24 cellular contexts compared by ENCODE assay signal in genomic region chr3:44968447-44968858, GRCh38. TPM values are rescaled to one million over a fixed set of nuclear protein-coding genes. Genes with fewer than 3 reads are reported as not detected.
DNase-seq lines count a peak whose midpoint lies in the region; ATAC-seq, FAIRE-seq and TF ChIP-seq lines count a peak whose summit lies in the region.
"Had no signal": no experiment of that assay in that cellular context is flagged by ENCODE, and none has a peak within 500 bp of the region (broad histone marks: within the 10 kb centered on the region; RNA-seq: fewer than 3 reads in every experiment).

No MANE protein-coding gene starts in this region.

- no peaks in the 10 kb centered on the region for H3K9me3 Mint-ChIP-seq in Calu3 (ENCODE audit: low read depth, unreplicated experiment)
- no peaks in the 10 kb centered on the region for H3K9me3 Mint-ChIP-seq in central memory CD8-positive, alpha-beta T cell
- H3K9me3 Mint-ChIP-seq: HFFc6, mesothelial cell of epicardium had no signal

- in situ Hi-C loops in HepG2 (cut with HindIII; ENCODE audit: extremely low pct_ligation_motif_present, low pct_unique_long_range_greater_than_20kb): no loop called here

- H3K4me3 ChIP-seq in neutrophil (ENCODE audit: low read depth in 1 of 2, low read length in 1 of 2) (peak overlapping the region; percentile 8 to 41), kidney (ENCODE audit: low read length in 2 of 2) (no peak overlapping the region), HepG2 (replicated peaks in 1 of 3; ENCODE audit: insufficient read depth in 1 of 3, low read depth in 2 of 3, low read length in 3 of 3) (no peak overlapping the region)
- H3K4me3 ChIP-seq: psoas muscle, skin epidermis, tibial nerve had no signal

- H3K4me3 Mint-ChIP-seq in Calu3 (ENCODE audit: low read depth, unreplicated experiment): no peak overlapping the region
- H3K4me3 Mint-ChIP-seq in central memory CD8-positive, alpha-beta T cell: peak overlapping the region; percentile 8
- H3K4me3 Mint-ChIP-seq: HFFc6, mesothelial cell of epicardium had no signal

- 98% methylated on average over 5 of the region's 6 CpGs for whole genome bisulfite sequencing in HepG2 (ENCODE audit: low lambda C conversion rate)

- no peaks in the 10 kb centered on the region for H3K27me3 ChIP-seq in neutrophil
- H3K27me3 ChIP-seq in HepG2 (ENCODE audit: control insufficient read depth in 1 of 2, insufficient read depth in 2 of 2, low read length in 2 of 2): no peaks in the 10 kb centered on the region
- H3K27me3 ChIP-seq: tibial nerve had no signal

- no peak for DNase-seq in Calu3
- peak; percentile 4 for DNase-seq in NCI-H69 (lab: John Stamatoyannopoulos, UW)
- DNase-seq in central memory CD8-positive, alpha-beta T cell (ENCODE audit: low spot score in 2 of 2): no peak
- DNase-seq in kidney: no peak
- no peak for DNase-seq in NCI-H2081 (lab: John Stamatoyannopoulos, UW)
- DNase-seq in HepG2 (ENCODE audit: low spot score): no peak
- DNase-seq: activated CD4-positive, alpha-beta T cell treated with anti-CD3 and anti-CD28 coated beads, Interleukin-2, amount 50 U/mL, for 48 hours; activated naive CD4-positive, alpha-beta T cell treated with Interleukin-2 at 50 U/mL for 16 hours; cerebellar nuclear complex; EL; HFFc6; left colon; NCI-H1436 treated with DMSO at 0.1 percent for 48 hours; NCI-H748 treated with DMSO at 0.1 percent for 48 hours; psoas muscle; WERI-Rb-1 had no signal

- peak overlapping the region; percentile 92 for H3K27ac Mint-ChIP-seq in Calu3 (ENCODE audit: unreplicated experiment)
- H3K27ac Mint-ChIP-seq in central memory CD8-positive, alpha-beta T cell (ENCODE audit: low read depth): no peak overlapping the region
- H3K27ac Mint-ChIP-seq: HFFc6, mesothelial cell of epicardium had no signal

- peaks cover 10% of the 10 kb centered on the region for H3K36me3 Mint-ChIP-seq in Calu3 (ENCODE audit: insufficient read depth, unreplicated experiment)
- H3K36me3 Mint-ChIP-seq in central memory CD8-positive, alpha-beta T cell (ENCODE audit: insufficient read depth): peaks cover 2% of the 10 kb centered on the region
- H3K36me3 Mint-ChIP-seq: mesothelial cell of epicardium had no signal

- H3K9me3 ChIP-seq in neutrophil (no peaks in the 10 kb centered on the region), kidney (ENCODE audit: control insufficient read depth in 1 of 2, low read length in 2 of 2) (no peaks in the 10 kb centered on the region), HepG2 (ENCODE audit: low read length) (no peaks in the 10 kb centered on the region)
- H3K9me3 ChIP-seq: psoas muscle, tibial nerve had no signal

- intact Hi-C loops in Calu3 (cut with micrococcal nuclease; ENCODE audit: unreplicated experiment) (no loop called here), kidney (cut with DNase I) (no loop called here), HepG2 (cut with micrococcal nuclease; ENCODE audit: unreplicated experiment) (no loop called here)

- no peak for TF ChIP-seq RAD21 in HepG2 (CRISPR knock-in tag; IDR thresholded peaks at IDR 0.05)

- ATAC-seq in central memory CD8-positive, alpha-beta T cell (replicated peaks; ENCODE audit: extremely low read depth, poor library complexity, severe bottlenecking): no peak
- ATAC-seq in HepG2: no peak
- ATAC-seq: left colon, psoas muscle had no signal

- peaks cover 82% of the 10 kb centered on the region for H3K4me1 Mint-ChIP-seq in Calu3 (ENCODE audit: low read depth, unreplicated experiment)
- H3K4me1 Mint-ChIP-seq in central memory CD8-positive, alpha-beta T cell: peaks cover 67% of the 10 kb centered on the region

- H3K79me2 ChIP-seq in HepG2 (ENCODE audit: insufficient read depth, low read length): peaks cover 42% of the 10 kb centered on the region

- BruUV-seq in Calu3 (replicated peaks; lab: Mats Ljungman, UMichigan) (no TSS peak), HepG2 (replicated peaks; lab: Mats Ljungman, UMichigan) (no TSS peak)

- H3K4me1 ChIP-seq in neutrophil (ENCODE audit: control insufficient read depth in 1 of 2, insufficient read depth in 1 of 2, low read depth in 1 of 2, low read length in 1 of 2) (peaks cover 96 to 98% of the 10 kb centered on the region in 2 experiments), kidney (ENCODE audit: control insufficient read depth in 1 of 2, insufficient read depth in 1 of 2, low read depth in 1 of 2, low read length in 2 of 2) (peaks cover 4 to 13% of the 10 kb centered on the region in 2 donors), HepG2 (ENCODE audit: insufficient read depth, low read length) (no peaks in the 10 kb centered on the region)
- H3K4me1 ChIP-seq: psoas muscle had no signal

- CTCF ChIA-PET in Calu3 (lab: Charles Lee): no interaction called here
- CTCF ChIA-PET in HepG2 (lab: Yijun Ruan, JAX; ENCODE audit: low intra/inter-chr PET ratio, low total read pairs): no interaction called here

- POLR2A ChIA-PET in HepG2 (lab: Yijun Ruan, JAX): no interaction called here

- H3K27ac ChIP-seq in neutrophil: peak overlapping the region; percentile 85
- no peak overlapping the region for H3K27ac ChIP-seq in kidney (ENCODE audit: low read depth in 2 of 2, low read length in 2 of 2)
- H3K27ac ChIP-seq in HepG2 (ENCODE audit: extremely low read length, insufficient read depth, low read length): no peak overlapping the region
- H3K27ac ChIP-seq: psoas muscle, tibial nerve, WERI-Rb-1 had no signal

- TF ChIP-seq CTCF in Calu3 (IDR thresholded peaks at IDR 0.05; ENCODE audit: unreplicated experiment): no peak
- no peak for TF ChIP-seq CTCF in neutrophil (IDR thresholded peaks at IDR 0.05)
- TF ChIP-seq CTCF in kidney (IDR thresholded peaks at IDR 0.05; ENCODE audit: borderline replicate concordance, extremely low read depth, insufficient read depth): no peak
- TF ChIP-seq CTCF in HepG2 (CRISPR knock-in tag; IDR thresholded peaks at IDR 0.05): no peak

- no peaks in the 10 kb centered on the region for H4K20me1 ChIP-seq in HepG2 (ENCODE audit: insufficient read depth, low read length)

- TF ChIP-seq POLR2A in HepG2 (IDR thresholded peaks at IDR 0.05; ENCODE audit: insufficient read depth in 1 of 2, low read depth in 2 of 2, low read length in 2 of 2): no peak

- no peak overlapping the region for H3K4me2 ChIP-seq in HepG2 (ENCODE audit: low read depth, low read length)

- H3K36me3 ChIP-seq in neutrophil: no peaks in the 10 kb centered on the region
- H3K36me3 ChIP-seq in kidney (ENCODE audit: control insufficient read depth in 1 of 2, insufficient read depth in 2 of 2, low read length in 2 of 2): no peaks in the 10 kb centered on the region
- no peaks in the 10 kb centered on the region; a peak in 1 of 5 replicates for H3K36me3 ChIP-seq in HepG2 (replicated peaks in 1 of 2; ENCODE audit: control insufficient read depth in 1 of 2, insufficient read depth in 2 of 2, low read length in 2 of 2)

- H2AFZ ChIP-seq in HepG2 (ENCODE audit: low read length): no peak overlapping the region

- no peaks in the 10 kb centered on the region for H3K27me3 Mint-ChIP-seq in Calu3 (ENCODE audit: unreplicated experiment)
- H3K27me3 Mint-ChIP-seq in central memory CD8-positive, alpha-beta T cell: no peaks in the 10 kb centered on the region

- no peak overlapping the region for H3K9ac ChIP-seq in kidney (ENCODE audit: low read length in 2 of 2)
- H3K9ac ChIP-seq in HepG2 (ENCODE audit: insufficient read depth, low read depth, low read length): no peak overlapping the region

- FAIRE-seq in kidney (lab: Jason Lieb, UNC): no peak
- FAIRE-seq in HepG2 (lab: Jason Lieb, UNC): no peak
- FAIRE-seq: astrocyte, D721Med had no signal

- TF ChIP-seq EP300 in HepG2 (IDR thresholded peaks at IDR 0.05; ENCODE audit: low read depth in 2 of 2, low read length in 2 of 2) (no peak), HepG2 (CRISPR knock-in tag; IDR thresholded peaks at IDR 0.05; ENCODE audit: borderline replicate concordance) (no peak)

RNA-seq across cellular contexts. Expression of gene ZDHHC3, which starts 7.5 kb away (rescaled TPM):
- total RNA-seq in Calu3 (2022) (83.0 and 84.9 TPM in 2 replicates), kidney (71.5 TPM), HepG2 (2016; rRNA removed; fragmentation: Illumina TruSeq; extraction: Trizol) (40.8 and 44.1 TPM in 2 replicates)
- polyA plus RNA-seq in kidney (ENCODE audit: insufficient read depth, low read depth, low replicate concordance) (60.2 TPM), HepG2 (2011; rRNA removed) (63.2 and 65.7 TPM in 2 replicates)
- 44.6 and 63.4 TPM in 2 replicates for total RNA-seq in HepG2 (2016; cell fraction: cytosol; rRNA removed; fragmentation: Illumina TruSeq; extraction: Trizol; ENCODE audit: low read depth)
- 38.9 TPM in 2 replicates for total RNA-seq in HepG2 (2016; cell fraction: insoluble cytoplasmic fraction; rRNA removed; fragmentation: Illumina TruSeq; extraction: Trizol)
- total RNA-seq in HepG2 (2016; cell fraction: membrane; rRNA removed; fragmentation: Illumina TruSeq; extraction: Trizol): 88.8 and 95.5 TPM in 2 replicates
- 32.2 and 35.0 TPM in 2 replicates for total RNA-seq in HepG2 (2016; cell fraction: nucleus; rRNA removed; fragmentation: Illumina TruSeq; extraction: Trizol)
- polyA plus RNA-seq in HepG2 (2011; cell fraction: cytosol; rRNA removed): 63.4 and 70.0 TPM in 2 replicates
- polyA plus RNA-seq in HepG2 (2011; cell fraction: nucleus; rRNA removed): 49.3 and 50.0 TPM in 2 replicates
- polyA plus RNA-seq in HepG2 (2012): 27.7 and 34.2 TPM in 2 replicates
- 66.7 and 83.5 TPM in 2 replicates for polyA plus RNA-seq in HepG2 (2016; cell fraction: cytosol; fragmentation: Illumina TruSeq; extraction: Trizol; ENCODE audit: low read depth)
- 39.8 and 49.2 TPM in 2 replicates for polyA plus RNA-seq in HepG2 (2016; cell fraction: insoluble cytoplasmic fraction; fragmentation: Illumina TruSeq; extraction: Trizol; ENCODE audit: low read depth)
- 86.9 and 101 TPM in 2 replicates for polyA plus RNA-seq in HepG2 (2016; cell fraction: membrane; fragmentation: Illumina TruSeq; extraction: Trizol; ENCODE audit: low read depth)
- polyA plus RNA-seq in HepG2 (2016; cell fraction: nucleus; fragmentation: Illumina TruSeq; extraction: Trizol; ENCODE audit: insufficient read depth, low read depth): 44.4 and 49.2 TPM in 2 replicates
- 311 and 530 TPM in 2 replicates for polyA minus RNA-seq in HepG2 (2011; rRNA and poly(A)+ RNA removed; ENCODE audit: low replicate concordance)
- 26.9 and 42.4 TPM in 2 replicates for polyA minus RNA-seq in HepG2 (2011; cell fraction: cytosol; rRNA and poly(A)+ RNA removed)
- 59.6 and 61.3 TPM in 2 replicates for polyA minus RNA-seq in HepG2 (2011; cell fraction: nucleus; rRNA and poly(A)+ RNA removed)

RNA-seq across cellular contexts. Expression of gene EXOSC7, which starts 7.6 kb away (rescaled TPM):
- total RNA-seq in Calu3 (2022) (44.1 and 50.1 TPM in 2 replicates), kidney (43.8 TPM), HepG2 (2016; rRNA removed; fragmentation: Illumina TruSeq; extraction: Trizol) (74.7 and 81.9 TPM in 2 replicates)
- polyA plus RNA-seq in kidney (ENCODE audit: insufficient read depth, low read depth, low replicate concordance) (71.8 TPM), HepG2 (2011; rRNA removed) (56.8 and 68.3 TPM in 2 replicates)
- 14.7 and 18.3 TPM in 2 replicates for total RNA-seq in HepG2 (2016; cell fraction: cytosol; rRNA removed; fragmentation: Illumina TruSeq; extraction: Trizol; ENCODE audit: low read depth)
- 74.4 and 92.0 TPM in 2 replicates for total RNA-seq in HepG2 (2016; cell fraction: insoluble cytoplasmic fraction; rRNA removed; fragmentation: Illumina TruSeq; extraction: Trizol)
- total RNA-seq in HepG2 (2016; cell fraction: membrane; rRNA removed; fragmentation: Illumina TruSeq; extraction: Trizol): 20.2 and 24.8 TPM in 2 replicates
- 45.8 and 52.9 TPM in 2 replicates for total RNA-seq in HepG2 (2016; cell fraction: nucleus; rRNA removed; fragmentation: Illumina TruSeq; extraction: Trizol)
- polyA plus RNA-seq in HepG2 (2011; cell fraction: cytosol; rRNA removed): 69.7 and 74.0 TPM in 2 replicates
- 30.3 and 40.7 TPM in 2 replicates for polyA plus RNA-seq in HepG2 (2011; cell fraction: nucleus; rRNA removed)
- polyA plus RNA-seq in HepG2 (2012): 56.8 and 61.8 TPM in 2 replicates
- 12.5 and 13.4 TPM in 2 replicates for polyA plus RNA-seq in HepG2 (2016; cell fraction: cytosol; fragmentation: Illumina TruSeq; extraction: Trizol; ENCODE audit: low read depth)
- 79.1 and 90.4 TPM in 2 replicates for polyA plus RNA-seq in HepG2 (2016; cell fraction: insoluble cytoplasmic fraction; fragmentation: Illumina TruSeq; extraction: Trizol; ENCODE audit: low read depth)
- 14.3 and 15.5 TPM in 2 replicates for polyA plus RNA-seq in HepG2 (2016; cell fraction: membrane; fragmentation: Illumina TruSeq; extraction: Trizol; ENCODE audit: low read depth)
- 55.0 and 61.2 TPM in 2 replicates for polyA plus RNA-seq in HepG2 (2016; cell fraction: nucleus; fragmentation: Illumina TruSeq; extraction: Trizol; ENCODE audit: insufficient read depth, low read depth)
- 54.6 and 79.4 TPM in 2 replicates for polyA minus RNA-seq in HepG2 (2011; rRNA and poly(A)+ RNA removed; ENCODE audit: low replicate concordance)
- polyA minus RNA-seq in HepG2 (2011; cell fraction: cytosol; rRNA and poly(A)+ RNA removed): 14.5 and 18.1 TPM in 2 replicates
- 56.4 and 58.9 TPM in 2 replicates for polyA minus RNA-seq in HepG2 (2011; cell fraction: nucleus; rRNA and poly(A)+ RNA removed)

RNA-seq across cellular contexts. Expression of gene CLEC3B, which starts 57.6 kb away (rescaled TPM):
- total RNA-seq in Calu3 (2022): not detected in 2 replicates
- total RNA-seq in kidney: 45.3 TPM
- 284 TPM for polyA plus RNA-seq in kidney (ENCODE audit: insufficient read depth, low read depth, low replicate concordance)
- total RNA-seq in HepG2 (2016; rRNA removed; fragmentation: Illumina TruSeq; extraction: Trizol): not detected in 2 replicates
- not detected in 2 replicates for total RNA-seq in HepG2 (2016; cell fraction: cytosol; rRNA removed; fragmentation: Illumina TruSeq; extraction: Trizol; ENCODE audit: low read depth)
- not detected in 2 replicates for total RNA-seq in HepG2 (2016; cell fraction: insoluble cytoplasmic fraction; rRNA removed; fragmentation: Illumina TruSeq; extraction: Trizol)
- not detected in 2 replicates for total RNA-seq in HepG2 (2016; cell fraction: membrane; rRNA removed; fragmentation: Illumina TruSeq; extraction: Trizol)
- total RNA-seq in HepG2 (2016; cell fraction: nucleus; rRNA removed; fragmentation: Illumina TruSeq; extraction: Trizol): not detected in 2 replicates
- 0.07 and 0.10 TPM in 2 replicates for polyA plus RNA-seq in HepG2 (2011; rRNA removed)
- polyA plus RNA-seq in HepG2 (2011; cell fraction: cytosol; rRNA removed): not detected in 2 replicates
- 0.39 and 0.47 TPM in 2 replicates for polyA plus RNA-seq in HepG2 (2011; cell fraction: nucleus; rRNA removed)
- polyA plus RNA-seq in HepG2 (2012): 0.24 TPM in 1 of 2 replicates, not detected in the other
- polyA plus RNA-seq in HepG2 (2016; cell fraction: cytosol; fragmentation: Illumina TruSeq; extraction: Trizol; ENCODE audit: low read depth): not detected in 2 replicates
- polyA plus RNA-seq in HepG2 (2016; cell fraction: insoluble cytoplasmic fraction; fragmentation: Illumina TruSeq; extraction: Trizol; ENCODE audit: low read depth): not detected in 2 replicates
- polyA plus RNA-seq in HepG2 (2016; cell fraction: membrane; fragmentation: Illumina TruSeq; extraction: Trizol; ENCODE audit: low read depth): not detected in 2 replicates
- polyA plus RNA-seq in HepG2 (2016; cell fraction: nucleus; fragmentation: Illumina TruSeq; extraction: Trizol; ENCODE audit: insufficient read depth, low read depth): 0.77 TPM in 1 of 2 replicates, not detected in the other
- polyA minus RNA-seq in HepG2 (2011; rRNA and poly(A)+ RNA removed; ENCODE audit: low replicate concordance): 0.37 TPM in 1 of 2 replicates, not detected in the other
- not detected in 2 replicates for polyA minus RNA-seq in HepG2 (2011; cell fraction: cytosol; rRNA and poly(A)+ RNA removed)
- polyA minus RNA-seq in HepG2 (2011; cell fraction: nucleus; rRNA and poly(A)+ RNA removed): 0.77 TPM in 1 of 2 replicates, not detected in the other
- total RNA-seq: glomerular endothelial cell, M059J had no signal

Comparison
In these comparisons a context has a peak if more than half of its experiments do, and no peak if none do; other contexts are left out.
1. H3K4me3 ChIP-seq: peak in neutrophil (2 of 2); none in kidney (0 of 2) and HepG2 (0 of 3).
2. RNA of gene CLEC3B, which starts 57.6 kb away (total RNA-seq): 45.3 TPM in kidney (single experiment); not detected in Calu3 and not detected in HepG2; every median in the first group is over 10 times any median in the second.